Comparison of ENCODE assay signal across 9 cellular contexts in the genomic region with DNA sequence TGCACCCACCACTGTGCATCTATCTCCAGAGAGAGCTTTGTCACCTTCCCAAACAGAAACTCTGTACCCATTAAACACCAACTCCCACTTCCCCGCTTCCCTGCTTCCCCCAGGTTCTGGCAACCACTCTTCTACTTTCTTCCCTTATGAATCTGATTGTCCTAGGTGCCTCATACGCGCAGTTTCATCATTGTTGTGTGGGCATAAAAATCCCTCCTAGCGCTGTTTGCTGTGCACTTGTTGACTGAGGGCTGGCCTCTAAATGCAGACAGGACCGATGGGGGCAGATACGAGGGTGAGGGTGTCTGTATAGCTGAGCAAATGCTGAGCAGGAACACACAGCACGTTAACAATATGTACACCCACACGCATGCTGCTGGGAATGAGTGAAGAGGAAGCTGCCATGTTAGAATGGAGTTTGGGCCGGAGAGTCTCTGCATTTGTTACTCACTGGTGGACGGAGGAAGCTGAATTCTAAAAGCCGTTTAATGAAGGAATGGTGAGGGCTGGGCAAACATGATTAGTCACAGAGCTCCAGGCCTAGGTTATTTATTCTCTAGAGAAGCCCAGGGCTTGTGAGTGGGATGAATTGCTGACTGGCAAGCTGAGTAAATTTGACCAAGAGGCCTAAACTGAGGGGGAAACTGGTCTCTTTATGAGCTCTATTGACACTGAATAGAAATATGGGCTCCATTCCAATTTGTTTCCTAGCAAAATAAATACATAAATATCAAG.
A peak's percentile ranks its signal among the peaks of the same experiment; 100 is the strongest.
DNase-seq lines count a peak whose midpoint lies in the region; ATAC-seq and TF ChIP-seq lines count a peak whose summit lies in the region.
"Had no signal": no experiment of that assay in that cellular context is flagged by ENCODE, and none has a peak within 500 bp of the region (broad histone marks: within the 10 kb centered on the region; RNA-seq: fewer than 3 reads in every experiment).

No MANE protein-coding gene starts in this region.

- DNase-seq in NCI-H1105 treated with DMSO at 0.1 percent for 48 hours (lab: John Stamatoyannopoulos, UW) (peak; percentile 68), brain pericyte (ENCODE audit: low read depth, low spot score) (peak; percentile 1), lower lobe of right lung (no peak), HCEC 1CT (no peak), GM19238 (ENCODE audit: insufficient read length, low spot score) (no peak)
- DNase-seq in activated T-cell treated with anti-CD3 and anti-CD28 coated beads, Interleukin-2, amount 50 U/mL, for 72 hours, result no peak
- no peak for DNase-seq in activated CD8-positive, alpha-beta memory T cell treated with anti-CD3 and anti-CD28 coated beads for 24 hours
- DNase-seq: CD4-positive, CD25-positive, alpha-beta regulatory T cell had no signal

- no peaks in the 10 kb centered on the region for H3K79me2 ChIP-seq in ACC112 (ENCODE audit: control insufficient read depth, insufficient read depth, low read length, unreplicated experiment)

- no peaks in the 10 kb centered on the region for H3K4me1 Mint-ChIP-seq in activated T-cell treated with anti-CD3 and anti-CD28 coated beads, Interleukin-2, amount 50 U/mL, for 72 hours (ENCODE audit: low read depth)
- H3K4me1 Mint-ChIP-seq: CD4-positive, CD25-positive, alpha-beta regulatory T cell had no signal

- no peaks in the 10 kb centered on the region for H3K27me3 ChIP-seq in ACC112 (ENCODE audit: insufficient read depth, low read length)
- H3K27me3 ChIP-seq in lower lobe of right lung (ENCODE audit: low read depth), result no peaks in the 10 kb centered on the region

- H3K9me3 ChIP-seq in lower lobe of right lung, result no peaks in the 10 kb centered on the region

- H3K4me1 ChIP-seq in ACC112 (ENCODE audit: control insufficient read depth, insufficient read depth, low read length, unreplicated experiment) (peaks cover 30% of the 10 kb centered on the region), lower lobe of right lung (peaks cover 8% of the 10 kb centered on the region)

- ATAC-seq in lower lobe of right lung, result peak; percentile 93 to 95
- ATAC-seq in activated T-cell treated with anti-CD3 and anti-CD28 coated beads, Interleukin-2, amount 50 U/mL, for 72 hours (replicated peaks in 1 of 2), result no peak

- intact Hi-C loops in lower lobe of right lung (cut with DNase I), result no loop called here

- H3K27ac ChIP-seq in ACC112 (ENCODE audit: low read depth, low read length), result peak overlapping the region; percentile 98
- peak overlapping the region; percentile 83 for H3K27ac ChIP-seq in lower lobe of right lung

- H3K4me3 ChIP-seq in ACC112 (ENCODE audit: low read depth, low read length), result peak overlapping the region; percentile 59
- no peak overlapping the region for H3K4me3 ChIP-seq in lower lobe of right lung

- no peak overlapping the region for H3K4me3 Mint-ChIP-seq in activated T-cell treated with anti-CD3 and anti-CD28 coated beads, Interleukin-2, amount 50 U/mL, for 72 hours
- H3K4me3 Mint-ChIP-seq: CD4-positive, CD25-positive, alpha-beta regulatory T cell had no signal

- peak overlapping the region; percentile 100 for H2AFZ ChIP-seq in ACC112 (ENCODE audit: low read length, unreplicated experiment)

- H3K36me3 Mint-ChIP-seq in activated T-cell treated with anti-CD3 and anti-CD28 coated beads, Interleukin-2, amount 50 U/mL, for 72 hours (ENCODE audit: insufficient read depth in 2 of 2), result no peaks in the 10 kb centered on the region
- H3K36me3 Mint-ChIP-seq: CD4-positive, CD25-positive, alpha-beta regulatory T cell had no signal

- H3K36me3 ChIP-seq in ACC112 (ENCODE audit: insufficient read depth, low read length), result no peaks in the 10 kb centered on the region
- no peaks in the 10 kb centered on the region for H3K36me3 ChIP-seq in lower lobe of right lung

- peaks cover 16% of the 10 kb centered on the region for H3K27me3 Mint-ChIP-seq in activated T-cell treated with anti-CD3 and anti-CD28 coated beads, Interleukin-2, amount 50 U/mL, for 72 hours (ENCODE audit: low read depth)

- no peak overlapping the region for H3K27ac Mint-ChIP-seq in activated T-cell treated with anti-CD3 and anti-CD28 coated beads, Interleukin-2, amount 50 U/mL, for 72 hours
- H3K27ac Mint-ChIP-seq: CD4-positive, CD25-positive, alpha-beta regulatory T cell had no signal

- no peaks in the 10 kb centered on the region for H3K9me3 Mint-ChIP-seq in activated T-cell treated with anti-CD3 and anti-CD28 coated beads, Interleukin-2, amount 50 U/mL, for 72 hours

- TF ChIP-seq CTCF in lower lobe of right lung (IDR thresholded peaks at IDR 0.05), result no peak

Comparison
In these comparisons a context has a peak if more than half of its experiments do, and no peak if none do; other contexts are left out.
1. DNase-seq: peak in NCI-H1105 treated with DMSO at 0.1 percent for 48 hours (single experiment) and brain pericyte (single experiment); none in lower lobe of right lung (single experiment), HCEC 1CT (single experiment), activated T-cell treated with anti-CD3 and anti-CD28 coated beads, Interleukin-2, amount 50 U/mL, for 72 hours (0 of 2), activated CD8-positive, alpha-beta memory T cell treated with anti-CD3 and anti-CD28 coated beads for 24 hours (single experiment) and GM19238 (single experiment).
2. ATAC-seq: peak in lower lobe of right lung (2 of 2); none in activated T-cell treated with anti-CD3 and anti-CD28 coated beads, Interleukin-2, amount 50 U/mL, for 72 hours (0 of 2).